ENCODE assay signal across 8 cellular contexts in genomic region chr19:15836595-15837398, GRCh38. TPM values are rescaled to one million over a fixed set of nuclear protein-coding genes. Genes with fewer than 3 reads are reported as not detected.
A peak's percentile ranks its signal among the peaks of the same experiment; 100 is the strongest.
DNase-seq lines count a peak whose midpoint lies in the region; ATAC-seq and TF ChIP-seq lines count a peak whose summit lies in the region.

No MANE protein-coding gene starts in this region.

- peaks cover 12% of the 10 kb centered on the region for H3K4me1 Mint-ChIP-seq in memory B cell

- DNase-seq in BJ (ENCODE audit: low read depth) = peak; percentile 74
- DNase-seq in GM19238 (ENCODE audit: insufficient read length, low spot score) = peak; percentile 88
- DNase-seq in NCI-H82 (lab: John Stamatoyannopoulos, UW) = peak; percentile 90
- peak; percentile 92 to 93 for DNase-seq in activated CD4-positive, alpha-beta T cell treated with anti-CD3 and anti-CD28 coated beads, Interleukin-2, amount 50 U/mL, for 4 hours
- peak; percentile 94 for DNase-seq in dermis blood vessel endothelial cell
- DNase-seq in memory B cell (ENCODE audit: low spot score in 2 of 2) = peak; percentile 81 to 88
- peak; percentile 89 for DNase-seq in stimulated activated CD8-positive, alpha-beta memory T cell treated with anti-CD3 and anti-CD28 coated beads, Interleukin-4, amount 100 ng/mL, for 1 hour (ENCODE audit: low read depth in 2 of 2, low spot score in 1 of 2)

- H3K36me3 Mint-ChIP-seq in memory B cell = no peaks in the 10 kb centered on the region

- peaks cover 2% of the 10 kb centered on the region for H3K9me3 Mint-ChIP-seq in memory B cell

- H3K4me3 ChIP-seq in BJ (ENCODE audit: low read depth, low read length) = peak overlapping the region; percentile 96

- peak overlapping the region; percentile 91 for H3K4me3 Mint-ChIP-seq in memory B cell

- H3K27ac Mint-ChIP-seq in memory B cell = peak overlapping the region; percentile 92

- no peak for TF ChIP-seq CTCF in BJ (IDR thresholded peaks at IDR 0.05; ENCODE audit: insufficient read depth, low read depth, low read length)

- CTCF ChIA-PET in BJ (lab: Yijun Ruan, JAX) = no interaction called here

- no peaks in the 10 kb centered on the region for H3K36me3 ChIP-seq in BJ (ENCODE audit: control insufficient read depth, insufficient read depth, low read length)

- ATAC-seq in HG03439 (IDR thresholded peaks at IDR 0.05; ENCODE audit: unreplicated experiment) (peak; percentile 96), memory B cell (ENCODE audit: low read depth) (peak; percentile 93)

- no peaks in the 10 kb centered on the region for H3K27me3 ChIP-seq in BJ (ENCODE audit: control insufficient read depth, insufficient read depth, low read length)

- POLR2A ChIA-PET in BJ (lab: Charles Lee) = interaction anchor here (0.5 kb wide), 1 partner anchor 626 kb away, joined by 3 read pairs; no protein-coding TSS in a partner anchor

- H3K27me3 Mint-ChIP-seq in memory B cell = no peaks in the 10 kb centered on the region

RNA-seq across cellular contexts. Expression of gene OR10H1, which starts 21.3 kb away (rescaled TPM):
- not detected in 2 replicates for polyA plus RNA-seq in BJ (2011; rRNA removed)
- not detected in 2 replicates for polyA minus RNA-seq in BJ (2011; rRNA and poly(A)+ RNA removed)
- total RNA-seq in dermis blood vessel endothelial cell = not detected in 2 replicates

RNA-seq across cellular contexts. Expression of gene OR10H5, which starts 49.3 kb away (rescaled TPM):
- polyA plus RNA-seq in BJ (2011; rRNA removed) = not detected in 2 replicates
- polyA minus RNA-seq in BJ (2011; rRNA and poly(A)+ RNA removed) = not detected in 2 replicates
- not detected in 2 replicates for total RNA-seq in dermis blood vessel endothelial cell

Comparison
In these comparisons a context has a peak if more than half of its experiments do, and no peak if none do; other contexts are left out.
1. Peak in every context shown above with its lines: DNase-seq, ATAC-seq and H3K4me3 ChIP-seq.